ENCODE assay signal across 25 cellular contexts in genomic region chr18:76643996-76644395, GRCh38.
A peak's percentile ranks its signal among the peaks of the same experiment; 100 is the strongest.
DNase-seq lines count a peak whose midpoint lies in the region; ATAC-seq and TF ChIP-seq lines count a peak whose summit lies in the region.
"Had no signal": no experiment of that assay in that cellular context is flagged by ENCODE, and none has a peak within 500 bp of the region (broad histone marks: within the 10 kb centered on the region; RNA-seq: fewer than 3 reads in every experiment).

No MANE protein-coding gene starts in this region.

- no peak for DNase-seq in activated T-cell treated with anti-CD3 and anti-CD28 coated beads, Interleukin-2, amount 50 U/mL, for 72 hours
- DNase-seq in activated T-cell treated with anti-CD3 and anti-CD28 coated beads, Interleukin-2, amount 50 U/mL, for 24 hours: no peak
- peak; percentile 5 for DNase-seq in activated naive CD8-positive, alpha-beta T cell treated with anti-CD3 and anti-CD28 coated beads for 36 hours
- DNase-seq in epithelial cell of esophagus (ENCODE audit: low read depth): peak; percentile 16
- no peak for DNase-seq in DMS53 treated with DMSO at 0.1 percent for 48 hours (lab: John Stamatoyannopoulos, UW; ENCODE audit: unreplicated experiment)
- DNase-seq in kidney glomerular epithelial cell (lab: John Stamatoyannopoulos, UW): no peak
- no peak for DNase-seq in activated CD8-positive, alpha-beta memory T cell treated with anti-CD3 and anti-CD28 coated beads, Interleukin-2, amount 10 ng/mL, durations not matched to agents 7 days and 5 days
- DNase-seq: C1 segment of cervical spinal cord; CD4-positive, alpha-beta memory T cell; COR-L47; DMS79; EL; GDM1; HCEC 1CT; IMR-90; KG1; MG63; NCI-H2029; NCI-H2227 treated with DMSO at 0.1 percent for 48 hours; NCI-H510A; NCI-H69; SHP77 had no signal

- peaks cover 14% of the 10 kb centered on the region for H3K27me3 Mint-ChIP-seq in activated T-cell treated with anti-CD3 and anti-CD28 coated beads, Interleukin-2, amount 50 U/mL, for 72 hours (ENCODE audit: low read depth)
- H3K27me3 Mint-ChIP-seq in activated T-cell treated with anti-CD3 and anti-CD28 coated beads, Interleukin-2, amount 50 U/mL, for 24 hours: peaks cover 13% of the 10 kb centered on the region
- H3K27me3 Mint-ChIP-seq in activated naive CD8-positive, alpha-beta T cell treated with anti-CD3 and anti-CD28 coated beads for 36 hours: peaks cover 11% of the 10 kb centered on the region
- H3K27me3 Mint-ChIP-seq in stimulated activated memory B cell treated with anti-CD40 and anti-IgM and Interleukin-4, amounts not matched to agents 10 μg/mL and 1 μg/mL and 100 μg/mL, for 72 hours: no peaks in the 10 kb centered on the region
- no peaks in the 10 kb centered on the region for H3K27me3 Mint-ChIP-seq in activated CD8-positive, alpha-beta memory T cell treated with anti-CD3 and anti-CD28 coated beads, Interleukin-2, amount 10 ng/mL, durations not matched to agents 7 days and 5 days

- H3K4me3 Mint-ChIP-seq in activated T-cell treated with anti-CD3 and anti-CD28 coated beads, Interleukin-2, amount 50 U/mL, for 72 hours: no peak overlapping the region
- no peak overlapping the region for H3K4me3 Mint-ChIP-seq in activated T-cell treated with anti-CD3 and anti-CD28 coated beads, Interleukin-2, amount 50 U/mL, for 24 hours
- no peak overlapping the region for H3K4me3 Mint-ChIP-seq in activated naive CD8-positive, alpha-beta T cell treated with anti-CD3 and anti-CD28 coated beads for 36 hours
- no peak overlapping the region for H3K4me3 Mint-ChIP-seq in stimulated activated memory B cell treated with anti-CD40 and anti-IgM and Interleukin-4, amounts not matched to agents 10 μg/mL and 1 μg/mL and 100 μg/mL, for 72 hours
- no peak overlapping the region for H3K4me3 Mint-ChIP-seq in activated CD8-positive, alpha-beta memory T cell treated with anti-CD3 and anti-CD28 coated beads, Interleukin-2, amount 10 ng/mL, durations not matched to agents 7 days and 5 days
- H3K4me3 Mint-ChIP-seq: CD4-positive, alpha-beta memory T cell had no signal

- no peak for TF ChIP-seq CTCF in epithelial cell of esophagus (IDR thresholded peaks at IDR 0.05; ENCODE audit: insufficient read depth, low read depth, low read length, missing control alignments)

- no peaks in the 10 kb centered on the region for H3K36me3 Mint-ChIP-seq in activated T-cell treated with anti-CD3 and anti-CD28 coated beads, Interleukin-2, amount 50 U/mL, for 72 hours (ENCODE audit: insufficient read depth in 2 of 2)
- H3K36me3 Mint-ChIP-seq in activated T-cell treated with anti-CD3 and anti-CD28 coated beads, Interleukin-2, amount 50 U/mL, for 24 hours (ENCODE audit: low read depth): no peaks in the 10 kb centered on the region
- no peaks in the 10 kb centered on the region for H3K36me3 Mint-ChIP-seq in activated naive CD8-positive, alpha-beta T cell treated with anti-CD3 and anti-CD28 coated beads for 36 hours
- no peaks in the 10 kb centered on the region for H3K36me3 Mint-ChIP-seq in stimulated activated memory B cell treated with anti-CD40 and anti-IgM and Interleukin-4, amounts not matched to agents 10 μg/mL and 1 μg/mL and 100 μg/mL, for 72 hours
- no peaks in the 10 kb centered on the region for H3K36me3 Mint-ChIP-seq in activated CD8-positive, alpha-beta memory T cell treated with anti-CD3 and anti-CD28 coated beads, Interleukin-2, amount 10 ng/mL, durations not matched to agents 7 days and 5 days
- H3K36me3 Mint-ChIP-seq: CD4-positive, alpha-beta memory T cell had no signal

- H3K4me3 ChIP-seq in epithelial cell of esophagus (ENCODE audit: low read length): no peak overlapping the region
- H3K4me3 ChIP-seq: GM12878, MG63 had no signal

- peaks cover 14% of the 10 kb centered on the region for H3K4me1 Mint-ChIP-seq in activated T-cell treated with anti-CD3 and anti-CD28 coated beads, Interleukin-2, amount 50 U/mL, for 72 hours (ENCODE audit: low read depth)
- H3K4me1 Mint-ChIP-seq in activated T-cell treated with anti-CD3 and anti-CD28 coated beads, Interleukin-2, amount 50 U/mL, for 24 hours (ENCODE audit: low read depth): peaks cover 11% of the 10 kb centered on the region
- peaks cover 3% of the 10 kb centered on the region for H3K4me1 Mint-ChIP-seq in activated naive CD8-positive, alpha-beta T cell treated with anti-CD3 and anti-CD28 coated beads for 36 hours
- no peaks in the 10 kb centered on the region for H3K4me1 Mint-ChIP-seq in stimulated activated memory B cell treated with anti-CD40 and anti-IgM and Interleukin-4, amounts not matched to agents 10 μg/mL and 1 μg/mL and 100 μg/mL, for 72 hours
- no peaks in the 10 kb centered on the region for H3K4me1 Mint-ChIP-seq in activated CD8-positive, alpha-beta memory T cell treated with anti-CD3 and anti-CD28 coated beads, Interleukin-2, amount 10 ng/mL, durations not matched to agents 7 days and 5 days
- H3K4me1 Mint-ChIP-seq: CD4-positive, alpha-beta memory T cell had no signal

- H3K9me3 Mint-ChIP-seq in activated T-cell treated with anti-CD3 and anti-CD28 coated beads, Interleukin-2, amount 50 U/mL, for 72 hours: no peaks in the 10 kb centered on the region
- H3K9me3 Mint-ChIP-seq in activated T-cell treated with anti-CD3 and anti-CD28 coated beads, Interleukin-2, amount 50 U/mL, for 24 hours: no peaks in the 10 kb centered on the region
- H3K9me3 Mint-ChIP-seq in activated naive CD8-positive, alpha-beta T cell treated with anti-CD3 and anti-CD28 coated beads for 36 hours: no peaks in the 10 kb centered on the region
- no peaks in the 10 kb centered on the region for H3K9me3 Mint-ChIP-seq in stimulated activated memory B cell treated with anti-CD40 and anti-IgM and Interleukin-4, amounts not matched to agents 10 μg/mL and 1 μg/mL and 100 μg/mL, for 72 hours
- H3K9me3 Mint-ChIP-seq in activated CD8-positive, alpha-beta memory T cell treated with anti-CD3 and anti-CD28 coated beads, Interleukin-2, amount 10 ng/mL, durations not matched to agents 7 days and 5 days (ENCODE audit: low read depth): no peaks in the 10 kb centered on the region
- H3K9me3 Mint-ChIP-seq: CD4-positive, alpha-beta memory T cell had no signal

- CTCF ChIA-PET in activated CD8-positive, alpha-beta memory T cell treated with anti-CD3 and anti-CD28 coated beads, Interleukin-2, amount 10 ng/mL, durations not matched to agents 7 days and 5 days (lab: Charles Lee): no interaction called here

- peak; percentile 79 to 86 for ATAC-seq in activated T-cell treated with anti-CD3 and anti-CD28 coated beads, Interleukin-2, amount 50 U/mL, for 72 hours (replicated peaks in 1 of 2)
- peak; percentile 48 for ATAC-seq in stimulated activated memory B cell treated with anti-CD40 and anti-IgM and Interleukin-4, amounts not matched to agents 10 μg/mL and 1 μg/mL and 100 μg/mL, for 72 hours
- ATAC-seq in activated CD8-positive, alpha-beta memory T cell treated with anti-CD3 and anti-CD28 coated beads, Interleukin-2, amount 10 ng/mL, durations not matched to agents 7 days and 5 days: no peak
- ATAC-seq: GM12878, Panc1 had no signal

- H3K27ac Mint-ChIP-seq in activated T-cell treated with anti-CD3 and anti-CD28 coated beads, Interleukin-2, amount 50 U/mL, for 72 hours: no peak overlapping the region
- no peak overlapping the region for H3K27ac Mint-ChIP-seq in activated T-cell treated with anti-CD3 and anti-CD28 coated beads, Interleukin-2, amount 50 U/mL, for 24 hours
- H3K27ac Mint-ChIP-seq in activated naive CD8-positive, alpha-beta T cell treated with anti-CD3 and anti-CD28 coated beads for 36 hours: no peak overlapping the region
- H3K27ac Mint-ChIP-seq in stimulated activated memory B cell treated with anti-CD40 and anti-IgM and Interleukin-4, amounts not matched to agents 10 μg/mL and 1 μg/mL and 100 μg/mL, for 72 hours: no peak overlapping the region
- H3K27ac Mint-ChIP-seq in activated CD8-positive, alpha-beta memory T cell treated with anti-CD3 and anti-CD28 coated beads, Interleukin-2, amount 10 ng/mL, durations not matched to agents 7 days and 5 days: no peak overlapping the region

Comparison
In these comparisons a context has a peak if more than half of its experiments do, and no peak if none do; other contexts are left out.
1. DNase-seq: peak in activated naive CD8-positive, alpha-beta T cell treated with anti-CD3 and anti-CD28 coated beads for 36 hours (single experiment) and epithelial cell of esophagus (single experiment); none in activated T-cell treated with anti-CD3 and anti-CD28 coated beads, Interleukin-2, amount 50 U/mL, for 72 hours (0 of 2), activated T-cell treated with anti-CD3 and anti-CD28 coated beads, Interleukin-2, amount 50 U/mL, for 24 hours (single experiment), DMS53 treated with DMSO at 0.1 percent for 48 hours (single experiment), kidney glomerular epithelial cell (single experiment) and activated CD8-positive, alpha-beta memory T cell treated with anti-CD3 and anti-CD28 coated beads, Interleukin-2, amount 10 ng/mL, durations not matched to agents 7 days and 5 days (single experiment).